Comparison of ENCODE assay signal across 8 cellular contexts in the genomic region with DNA sequence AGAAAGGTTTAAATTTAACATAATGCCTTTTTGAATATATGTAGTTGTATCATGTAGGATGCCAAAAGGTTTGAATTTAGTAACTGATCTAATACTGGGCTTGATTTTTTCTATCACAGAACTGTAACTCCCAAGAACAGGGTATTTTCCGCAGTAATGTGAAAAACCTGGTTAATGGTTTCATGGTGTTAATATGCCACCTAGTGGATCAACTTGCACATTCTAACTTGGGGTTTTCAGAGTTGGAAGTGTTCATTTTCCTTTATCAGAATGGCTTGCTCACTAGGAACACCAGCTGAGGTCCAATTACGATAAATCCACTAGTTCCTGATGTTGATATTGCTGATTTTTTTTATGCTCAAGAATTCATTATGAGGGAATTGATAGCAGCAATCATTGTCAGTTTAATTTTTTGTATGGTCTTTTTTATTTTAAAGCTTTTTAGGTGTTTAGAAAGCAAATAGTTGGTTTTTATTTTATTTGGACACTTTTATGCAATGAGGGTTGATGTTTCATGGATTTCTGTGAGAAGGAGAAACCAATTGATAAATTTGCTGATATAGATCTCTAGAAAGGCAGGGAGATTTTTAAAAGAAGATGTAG.
DNase-seq lines count a peak whose midpoint lies in the region; ATAC-seq and TF ChIP-seq lines count a peak whose summit lies in the region.

No MANE protein-coding gene starts in this region.

- WGBS in mesenchymal stem cell = 15% methylated on average over 2 of the region's 2 CpGs

- no peaks in the 10 kb centered on the region for H3K9me2 ChIP-seq in OCI-LY1 (ENCODE audit: low read depth, low read length)

- no peak overlapping the region for H3K27ac Mint-ChIP-seq in stimulated activated memory B cell treated with anti-CD40 and anti-IgM and Interleukin-4, amounts not matched to agents 10 μg/mL and 1 μg/mL and 100 μg/mL, for 72 hours

- H3K9me3 ChIP-seq in OCI-LY1 (ENCODE audit: low read length) (no peaks in the 10 kb centered on the region), mesenchymal stem cell (ENCODE audit: control insufficient read depth, low read length) (no peaks in the 10 kb centered on the region)

- H4K20me1 ChIP-seq in OCI-LY1 (ENCODE audit: insufficient read depth, low read length) = no peaks in the 10 kb centered on the region

- no peak overlapping the region for H3K14ac ChIP-seq in mesenchymal stem cell (ENCODE audit: low read length in 2 of 2)

- no peaks in the 10 kb centered on the region for H3K9me3 Mint-ChIP-seq in stimulated activated memory B cell treated with anti-CD40 and anti-IgM and Interleukin-4, amounts not matched to agents 10 μg/mL and 1 μg/mL and 100 μg/mL, for 72 hours

- H2BK15ac ChIP-seq in mesenchymal stem cell (ENCODE audit: low read depth, poor library complexity, severe bottlenecking) = no peak overlapping the region

- H3K18ac ChIP-seq in mesenchymal stem cell (ENCODE audit: low read depth in 1 of 2, low read length in 2 of 2) = no peak overlapping the region

- H3K4me3 ChIP-seq in OCI-LY1 (ENCODE audit: low read depth, low read length, poor library complexity, severe bottlenecking) (no peak overlapping the region), mesenchymal stem cell (ENCODE audit: insufficient read depth in 1 of 2, low read depth in 1 of 2, low read length in 2 of 2) (no peak overlapping the region)

- H3K4me2 ChIP-seq in OCI-LY1 (ENCODE audit: low read length) (no peak overlapping the region), mesenchymal stem cell (ENCODE audit: low read length, poor library complexity, severe bottlenecking) (no peak overlapping the region)

- no peaks in the 10 kb centered on the region for H3K27me3 ChIP-seq in OCI-LY1 (ENCODE audit: insufficient read depth, low read length)
- H3K27me3 ChIP-seq in mesenchymal stem cell (ENCODE audit: control insufficient read depth in 1 of 2, insufficient read depth in 1 of 2, low read length in 2 of 2) = no peaks in the 10 kb centered on the region

- no peak overlapping the region for H2BK5ac ChIP-seq in mesenchymal stem cell (ENCODE audit: low read depth, low read length, poor library complexity, severe bottlenecking)

- no peaks in the 10 kb centered on the region for H3K4me1 Mint-ChIP-seq in stimulated activated memory B cell treated with anti-CD40 and anti-IgM and Interleukin-4, amounts not matched to agents 10 μg/mL and 1 μg/mL and 100 μg/mL, for 72 hours

- no peaks in the 10 kb centered on the region for H3K79me2 ChIP-seq in OCI-LY1 (ENCODE audit: insufficient read depth, low read length)

- H3K9ac ChIP-seq in OCI-LY1 (ENCODE audit: low read length) (no peak overlapping the region), mesenchymal stem cell (ENCODE audit: low read length) (peak overlapping the region; percentile 33)

- no peak overlapping the region for H2BK12ac ChIP-seq in mesenchymal stem cell (ENCODE audit: low read length in 2 of 2)

- TF ChIP-seq CTCF in OCI-LY1 (IDR thresholded peaks at IDR 0.05; ENCODE audit: low read length) = peak; percentile 72

- no peak overlapping the region for H2AK5ac ChIP-seq in mesenchymal stem cell (ENCODE audit: low read length, severe bottlenecking)

- no peak for TF ChIP-seq EP300 in Ishikawa (IDR thresholded peaks at IDR 0.05; ENCODE audit: borderline replicate concordance)

- DNase-seq in DMS153 treated with DMSO at 0.1 percent for 48 hours (lab: John Stamatoyannopoulos, UW; ENCODE audit: unreplicated experiment) (peak; percentile 53), dedifferentiated amniotic fluid mesenchymal stem cell (ENCODE audit: extremely low spot score) (peak; percentile 79), mesenchymal stem cell (peak; percentile 78)

- no peaks in the 10 kb centered on the region for H3K36me3 ChIP-seq in OCI-LY1 (ENCODE audit: insufficient read depth, low read length)
- no peaks in the 10 kb centered on the region for H3K36me3 ChIP-seq in mesenchymal stem cell (ENCODE audit: control insufficient read depth in 1 of 2, insufficient read depth in 2 of 2, low read depth in 1 of 2, low read length in 2 of 2)

- no peak overlapping the region for H3K23ac ChIP-seq in mesenchymal stem cell (ENCODE audit: low read length in 2 of 2)

- peak; percentile 93 for TF ChIP-seq RAD21 in Ishikawa (IDR thresholded peaks at IDR 0.05; ENCODE audit: low read depth)

- ATAC-seq in GM21360 (IDR thresholded peaks at IDR 0.05; ENCODE audit: unreplicated experiment) (peak; percentile 80), HG03439 (IDR thresholded peaks at IDR 0.05; ENCODE audit: unreplicated experiment) (no peak)
- ATAC-seq in stimulated activated memory B cell treated with anti-CD40 and anti-IgM and Interleukin-4, amounts not matched to agents 10 μg/mL and 1 μg/mL and 100 μg/mL, for 72 hours = no peak

- no peaks in the 10 kb centered on the region for H3K79me1 ChIP-seq in mesenchymal stem cell (replicated peaks; ENCODE audit: low read length, poor library complexity, severe bottlenecking)

- H3F3A ChIP-seq in OCI-LY1 (ENCODE audit: insufficient read depth, low read length) = no peaks in the 10 kb centered on the region

- no peaks in the 10 kb centered on the region for H3K36me3 Mint-ChIP-seq in stimulated activated memory B cell treated with anti-CD40 and anti-IgM and Interleukin-4, amounts not matched to agents 10 μg/mL and 1 μg/mL and 100 μg/mL, for 72 hours

- no peak overlapping the region for H3K4ac ChIP-seq in mesenchymal stem cell (ENCODE audit: low read depth in 1 of 2, low read length in 2 of 2)

- no peak overlapping the region for H3K27ac ChIP-seq in OCI-LY1 (ENCODE audit: low read depth, low read length, poor library complexity, severe bottlenecking)
- H3K27ac ChIP-seq in mesenchymal stem cell (ENCODE audit: low read length, poor library complexity, severe bottlenecking) = no peak overlapping the region

- no peak overlapping the region for H4K8ac ChIP-seq in mesenchymal stem cell (ENCODE audit: low read length)

- no peak overlapping the region for H2AFZ ChIP-seq in OCI-LY1 (ENCODE audit: low read length)
- H2AFZ ChIP-seq in mesenchymal stem cell (ENCODE audit: low read depth, low read length) = no peak overlapping the region

- no peak overlapping the region for H4K91ac ChIP-seq in mesenchymal stem cell (ENCODE audit: low read length)

- no peaks in the 10 kb centered on the region for H3K27me3 Mint-ChIP-seq in stimulated activated memory B cell treated with anti-CD40 and anti-IgM and Interleukin-4, amounts not matched to agents 10 μg/mL and 1 μg/mL and 100 μg/mL, for 72 hours

- no peak overlapping the region for H2BK120ac ChIP-seq in mesenchymal stem cell (ENCODE audit: low read depth, low read length)

- no peaks in the 10 kb centered on the region for H3K4me1 ChIP-seq in OCI-LY1 (ENCODE audit: insufficient read depth, low read length, severe bottlenecking)
- H3K4me1 ChIP-seq in mesenchymal stem cell (ENCODE audit: control insufficient read depth, insufficient read depth, low read depth, low read length) = no peaks in the 10 kb centered on the region

- no peak overlapping the region for H3K4me3 Mint-ChIP-seq in stimulated activated memory B cell treated with anti-CD40 and anti-IgM and Interleukin-4, amounts not matched to agents 10 μg/mL and 1 μg/mL and 100 μg/mL, for 72 hours

TF ChIP-seq in Ishikawa, 13 proteins besides CTCF, POLR2A, EP300 and RAD21:
- TF ChIP-seq CEBPB (IDR thresholded peaks at IDR 0.05) (no peak), EGR1 (IDR thresholded peaks at IDR 0.05) (no peak), TCF12 (IDR thresholded peaks at IDR 0.05; ENCODE audit: low read depth) (no peak), NFIC (IDR thresholded peaks at IDR 0.05) (no peak), YY1 (IDR thresholded peaks at IDR 0.05; ENCODE audit: low read depth) (no peak), TAF1 (IDR thresholded peaks at IDR 0.05; ENCODE audit: low read depth) (no peak), ZBTB7A (IDR thresholded peaks at IDR 0.05; ENCODE audit: low read depth) (no peak), TEAD4 (IDR thresholded peaks at IDR 0.05) (no peak), FOXM1 (IDR thresholded peaks at IDR 0.05; ENCODE audit: borderline replicate concordance, low read depth) (no peak), CREB1 (IDR thresholded peaks at IDR 0.05; ENCODE audit: low read depth) (no peak)
- TF ChIP-seq, protein P1, sequence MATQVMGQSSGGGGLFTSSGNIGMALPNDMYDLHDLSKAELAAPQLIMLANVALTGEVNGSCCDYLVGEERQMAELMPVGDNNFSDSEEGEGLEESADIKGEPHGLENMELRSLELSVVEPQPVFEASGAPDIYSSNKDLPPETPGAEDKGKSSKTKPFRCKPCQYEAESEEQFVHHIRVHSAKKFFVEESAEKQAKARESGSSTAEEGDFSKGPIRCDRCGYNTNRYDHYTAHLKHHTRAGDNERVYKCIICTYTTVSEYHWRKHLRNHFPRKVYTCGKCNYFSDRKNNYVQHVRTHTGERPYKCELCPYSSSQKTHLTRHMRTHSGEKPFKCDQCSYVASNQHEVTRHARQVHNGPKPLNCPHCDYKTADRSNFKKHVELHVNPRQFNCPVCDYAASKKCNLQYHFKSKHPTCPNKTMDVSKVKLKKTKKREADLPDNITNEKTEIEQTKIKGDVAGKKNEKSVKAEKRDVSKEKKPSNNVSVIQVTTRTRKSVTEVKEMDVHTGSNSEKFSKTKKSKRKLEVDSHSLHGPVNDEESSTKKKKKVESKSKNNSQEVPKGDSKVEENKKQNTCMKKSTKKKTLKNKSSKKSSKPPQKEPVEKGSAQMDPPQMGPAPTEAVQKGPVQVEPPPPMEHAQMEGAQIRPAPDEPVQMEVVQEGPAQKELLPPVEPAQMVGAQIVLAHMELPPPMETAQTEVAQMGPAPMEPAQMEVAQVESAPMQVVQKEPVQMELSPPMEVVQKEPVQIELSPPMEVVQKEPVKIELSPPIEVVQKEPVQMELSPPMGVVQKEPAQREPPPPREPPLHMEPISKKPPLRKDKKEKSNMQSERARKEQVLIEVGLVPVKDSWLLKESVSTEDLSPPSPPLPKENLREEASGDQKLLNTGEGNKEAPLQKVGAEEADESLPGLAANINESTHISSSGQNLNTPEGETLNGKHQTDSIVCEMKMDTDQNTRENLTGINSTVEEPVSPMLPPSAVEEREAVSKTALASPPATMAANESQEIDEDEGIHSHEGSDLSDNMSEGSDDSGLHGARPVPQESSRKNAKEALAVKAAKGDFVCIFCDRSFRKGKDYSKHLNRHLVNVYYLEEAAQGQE (IDR thresholded peaks at IDR 0.05; ENCODE audit: low read depth) = no peak
- TF ChIP-seq, protein P2, sequence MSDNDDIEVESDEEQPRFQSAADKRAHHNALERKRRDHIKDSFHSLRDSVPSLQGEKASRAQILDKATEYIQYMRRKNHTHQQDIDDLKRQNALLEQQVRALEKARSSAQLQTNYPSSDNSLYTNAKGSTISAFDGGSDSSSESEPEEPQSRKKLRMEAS (IDR thresholded peaks at IDR 0.05) = no peak
- TF ChIP-seq, protein P3, sequence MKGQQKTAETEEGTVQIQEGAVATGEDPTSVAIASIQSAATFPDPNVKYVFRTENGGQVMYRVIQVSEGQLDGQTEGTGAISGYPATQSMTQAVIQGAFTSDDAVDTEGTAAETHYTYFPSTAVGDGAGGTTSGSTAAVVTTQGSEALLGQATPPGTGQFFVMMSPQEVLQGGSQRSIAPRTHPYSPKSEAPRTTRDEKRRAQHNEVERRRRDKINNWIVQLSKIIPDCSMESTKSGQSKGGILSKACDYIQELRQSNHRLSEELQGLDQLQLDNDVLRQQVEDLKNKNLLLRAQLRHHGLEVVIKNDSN (IDR thresholded peaks at IDR 0.05) = no peak
